ENCODE assay signal across 9 cellular contexts in the genomic region with DNA sequence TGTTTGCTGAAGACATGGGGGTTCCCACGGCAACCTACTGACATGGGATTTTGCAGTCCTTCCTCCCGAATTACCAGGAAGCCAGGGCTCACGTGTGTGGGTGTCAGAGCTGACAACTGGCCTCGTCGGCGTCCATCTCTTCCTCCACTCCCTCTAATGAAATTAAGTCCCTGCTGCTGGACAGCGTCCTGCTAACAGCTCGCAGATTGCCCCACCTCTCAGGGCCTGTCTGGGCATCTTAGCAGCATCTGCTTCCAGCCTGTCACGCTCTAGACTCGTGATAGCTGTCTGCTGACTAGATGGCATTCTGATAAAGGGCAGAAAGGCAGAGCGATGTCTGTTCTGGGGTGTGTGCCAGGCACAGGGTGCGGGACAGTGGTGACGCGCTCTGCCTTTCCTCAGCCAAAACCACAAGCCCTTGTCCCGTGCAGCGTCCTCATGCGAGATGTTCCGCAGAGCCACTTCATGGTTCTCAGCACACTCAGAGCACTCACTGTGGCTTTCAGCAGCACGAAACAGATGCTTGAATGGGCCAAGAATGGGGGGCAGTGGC.
DNase-seq lines count a peak whose midpoint lies in the region; ATAC-seq lines count a peak whose summit lies in the region.
"Had no signal": no experiment of that assay in that cellular context is flagged by ENCODE, and none has a peak within 500 bp of the region (broad histone marks: within the 10 kb centered on the region; RNA-seq: fewer than 3 reads in every experiment).

No MANE protein-coding gene starts in this region.

- H3K4me1 ChIP-seq in mesodermal cell (ENCODE audit: control insufficient read depth, insufficient read depth, low read length, poor library complexity, severe bottlenecking), result peaks cover 22% of the 10 kb centered on the region
- H3K4me1 ChIP-seq in Karpas-422 (ENCODE audit: low read length), result no peaks in the 10 kb centered on the region

- peak; percentile 40 for DNase-seq in NCI-H2107 (lab: John Stamatoyannopoulos, UW)
- no peak for DNase-seq in NCI-H2107 treated with DMSO at 0.1 percent for 48 hours (lab: John Stamatoyannopoulos, UW; ENCODE audit: unreplicated experiment)
- DNase-seq in activated CD4-positive, alpha-beta T cell treated with anti-CD3 and anti-CD28 coated beads, Interleukin-2, amount 50 U/mL, for 1 hour, result peak; percentile 61
- DNase-seq in dermis microvascular lymphatic vessel endothelial cell (ENCODE audit: low read depth in 2 of 2), result peak; percentile 51 to 64
- DNase-seq in stimulated activated CD8-positive, alpha-beta memory T cell treated with anti-CD3 and anti-CD28 coated beads, Interleukin-7, amount 100 ng/mL, for 24 hours (ENCODE audit: low read depth), result peak; percentile 5
- no peak for DNase-seq in Karpas-422

- WGBS in mesodermal cell (ENCODE audit: insufficient coverage in 2 of 2), 2 experiments, result 66 to 80% methylated on average over 16 to 19 of the region's 19 CpGs

- H3K79me2 ChIP-seq in Karpas-422 (ENCODE audit: low read length), result no peaks in the 10 kb centered on the region

- H3K27ac ChIP-seq in mesodermal cell (ENCODE audit: low read depth, low read length, severe bottlenecking), result peak overlapping the region; percentile 87
- H3K27ac ChIP-seq in Karpas-422 (ENCODE audit: low read length), result no peak overlapping the region
- H3K27ac ChIP-seq: C4-2B had no signal

- no peak overlapping the region for H3K9ac ChIP-seq in Karpas-422 (ENCODE audit: low read length)

- H2AFZ ChIP-seq in Karpas-422 (ENCODE audit: low read length), result no peak overlapping the region

- ATAC-seq in HG03342 (IDR thresholded peaks at IDR 0.05; ENCODE audit: unreplicated experiment), result no peak

- no peak overlapping the region for H3K4me2 ChIP-seq in Karpas-422 (ENCODE audit: low read depth, low read length, poor library complexity, severe bottlenecking)

- no peak overlapping the region for H3K4me3 ChIP-seq in mesodermal cell (ENCODE audit: extremely low read depth, insufficient read depth, low read length, poor library complexity, severe bottlenecking)
- H3K4me3 ChIP-seq in Karpas-422 (ENCODE audit: low read length), result no peak overlapping the region

- no peaks in the 10 kb centered on the region for H3K36me3 ChIP-seq in mesodermal cell (ENCODE audit: control insufficient read depth, insufficient read depth, low read length)
- no peaks in the 10 kb centered on the region for H3K36me3 ChIP-seq in Karpas-422 (ENCODE audit: insufficient read depth, low read length)

- H3K9me3 ChIP-seq in mesodermal cell (ENCODE audit: control insufficient read depth, low read length) (no peaks in the 10 kb centered on the region), Karpas-422 (ENCODE audit: low read length) (no peaks in the 10 kb centered on the region)

- no peaks in the 10 kb centered on the region for H3K27me3 ChIP-seq in Karpas-422 (ENCODE audit: low read length)

- H4K20me1 ChIP-seq in Karpas-422 (ENCODE audit: insufficient read depth, low read depth, low read length), result no peaks in the 10 kb centered on the region

- H3K9me2 ChIP-seq in Karpas-422 (replicated peaks; ENCODE audit: insufficient read depth, low read length), result no peaks in the 10 kb centered on the region

Comparison
In these comparisons a context has a peak if more than half of its experiments do, and no peak if none do; other contexts are left out.
1. DNase-seq: peak in NCI-H2107 (single experiment), activated CD4-positive, alpha-beta T cell treated with anti-CD3 and anti-CD28 coated beads, Interleukin-2, amount 50 U/mL, for 1 hour (single experiment), dermis microvascular lymphatic vessel endothelial cell (2 of 2) and stimulated activated CD8-positive, alpha-beta memory T cell treated with anti-CD3 and anti-CD28 coated beads, Interleukin-7, amount 100 ng/mL, for 24 hours (single experiment); none in NCI-H2107 treated with DMSO at 0.1 percent for 48 hours (single experiment) and Karpas-422 (single experiment).